Comparison of ENCODE assay signal across 9 cellular contexts in the genomic region with DNA sequence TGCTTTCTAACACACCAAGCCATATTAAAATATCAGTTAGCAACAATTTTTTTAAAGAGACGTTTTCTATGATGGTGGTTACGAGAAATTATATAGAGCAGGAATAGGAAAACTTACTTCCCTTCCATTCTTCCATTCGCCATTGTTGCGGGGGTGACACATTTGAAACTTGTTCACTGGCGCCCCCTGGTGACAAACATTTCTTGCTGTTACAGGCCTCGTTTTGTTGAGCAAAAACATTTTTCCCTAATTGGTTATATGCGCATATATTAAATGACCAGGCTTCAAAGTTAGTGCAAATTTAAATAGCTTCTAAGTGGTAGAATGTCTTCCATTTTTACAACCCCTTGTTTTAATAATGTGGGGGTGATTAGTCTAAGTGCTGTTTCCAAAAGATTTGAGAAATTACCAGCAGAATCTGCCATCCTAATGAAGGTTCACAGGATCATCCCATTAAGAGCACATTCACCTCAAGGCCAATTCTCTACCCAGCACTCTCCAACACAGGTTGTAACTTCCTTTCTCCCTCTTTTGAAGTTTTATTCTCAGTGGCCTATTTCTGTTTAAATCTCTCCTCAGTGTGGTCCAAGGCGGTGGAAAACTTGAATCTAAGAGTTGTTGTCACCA.
A peak's percentile ranks its signal among the peaks of the same experiment; 100 is the strongest.
DNase-seq lines count a peak whose midpoint lies in the region; ATAC-seq lines count a peak whose summit lies in the region.
"Had no signal": no experiment of that assay in that cellular context is flagged by ENCODE, and none has a peak within 500 bp of the region (broad histone marks: within the 10 kb centered on the region; RNA-seq: fewer than 3 reads in every experiment).

No MANE protein-coding gene starts in this region.

- peaks cover 2% of the 10 kb centered on the region for H3K9me3 Mint-ChIP-seq in activated naive CD4-positive, alpha-beta T cell treated with anti-CD3 and anti-CD28 coated beads for 36 hours

- CTCF ChIA-PET in activated naive CD4-positive, alpha-beta T cell treated with anti-CD3 and anti-CD28 coated beads for 36 hours (lab: Charles Lee) = interaction anchor here (1.5 kb wide), 1 partner anchor 9 kb away, joined by 3 read pairs; no protein-coding TSS in a partner anchor

- no peaks in the 10 kb centered on the region for H3K4me1 Mint-ChIP-seq in activated naive CD4-positive, alpha-beta T cell treated with anti-CD3 and anti-CD28 coated beads for 36 hours (ENCODE audit: low read depth)
- H3K4me1 Mint-ChIP-seq: central memory CD8-positive, alpha-beta T cell had no signal

- H3K4me3 Mint-ChIP-seq in activated naive CD4-positive, alpha-beta T cell treated with anti-CD3 and anti-CD28 coated beads for 36 hours = no peak overlapping the region
- H3K4me3 Mint-ChIP-seq: central memory CD8-positive, alpha-beta T cell had no signal

- H3K36me3 Mint-ChIP-seq in activated naive CD4-positive, alpha-beta T cell treated with anti-CD3 and anti-CD28 coated beads for 36 hours (ENCODE audit: low read depth) = no peaks in the 10 kb centered on the region

- no peak overlapping the region for H3K27ac Mint-ChIP-seq in activated naive CD4-positive, alpha-beta T cell treated with anti-CD3 and anti-CD28 coated beads for 36 hours

- H3K27me3 Mint-ChIP-seq in activated naive CD4-positive, alpha-beta T cell treated with anti-CD3 and anti-CD28 coated beads for 36 hours (ENCODE audit: low read depth) = no peaks in the 10 kb centered on the region
- H3K27me3 Mint-ChIP-seq: central memory CD8-positive, alpha-beta T cell had no signal

- peak; percentile 48 for DNase-seq in activated naive CD4-positive, alpha-beta T cell treated with anti-CD3 and anti-CD28 coated beads for 36 hours
- no peak for DNase-seq in activated naive CD4-positive, alpha-beta T cell treated with anti-CD3 and anti-CD28 coated beads, Interleukin-2, amount 50 U/mL, for 16 hours
- DNase-seq in NCI-H187 (lab: John Stamatoyannopoulos, UW) = peak; percentile 50
- DNase-seq in activated CD4-positive, alpha-beta T cell treated with anti-CD3 and anti-CD28 coated beads, Interleukin-2, amount 50 U/mL, for 48 hours = peak; percentile 45 to 55
- peak; percentile 41 for DNase-seq in left ventricle myocardium superior
- DNase-seq in stimulated activated CD4-positive, alpha-beta T cell treated with anti-CD3 and anti-CD28 coated beads, Interleukin-4, amount 100 ng/mL, for 48 hours (ENCODE audit: low read depth in 2 of 2) = peak; percentile 6 to 38

- ATAC-seq in left ventricle myocardium superior = no peak
- no peak for ATAC-seq in HG02678 (IDR thresholded peaks at IDR 0.05; ENCODE audit: unreplicated experiment)
- no peak for ATAC-seq in GM18909 (IDR thresholded peaks at IDR 0.05; ENCODE audit: poor library complexity, unreplicated experiment)

- intact Hi-C loops in activated naive CD4-positive, alpha-beta T cell treated with anti-CD3 and anti-CD28 coated beads for 36 hours (cut with micrococcal nuclease) = no loop called here
- intact Hi-C loops in left ventricle myocardium superior (cut with micrococcal nuclease) = no loop called here
